ENCODE assay signal across 6 cellular contexts in the genomic region with DNA sequence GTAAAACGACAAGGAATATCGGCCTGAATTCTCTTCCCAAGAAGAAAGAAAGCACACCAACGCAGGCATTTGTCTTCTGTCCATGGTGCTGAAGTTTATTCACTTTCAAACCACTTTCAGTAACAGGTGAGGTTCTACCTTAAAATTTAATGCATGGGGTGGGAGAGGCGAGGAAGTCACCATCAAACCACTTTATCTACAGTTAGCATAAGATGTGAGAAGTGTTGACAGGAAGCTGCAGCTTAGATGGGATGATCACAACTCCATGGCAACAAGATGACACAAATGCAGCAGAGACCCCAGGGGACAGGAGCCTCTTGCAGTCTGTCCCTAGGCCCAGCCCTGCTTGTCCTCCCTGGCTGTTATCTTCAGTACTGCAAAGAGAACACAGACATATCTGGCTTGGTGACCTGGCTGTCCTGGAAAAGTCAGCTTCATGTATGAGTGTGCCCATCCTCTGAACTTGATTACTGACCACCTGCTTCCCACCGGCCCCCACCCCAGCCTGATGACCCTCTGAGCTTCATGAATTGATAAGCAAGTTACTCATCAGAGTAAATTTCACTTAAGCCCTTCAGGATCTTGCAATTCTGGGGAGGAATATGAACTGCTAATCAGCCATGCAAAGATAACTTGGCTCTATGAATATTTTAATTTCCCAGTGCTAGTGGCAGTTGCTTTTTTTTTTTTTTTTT.
DNase-seq lines count a peak whose midpoint lies in the region; ATAC-seq and TF ChIP-seq lines count a peak whose summit lies in the region.
"Had no signal": no experiment of that assay in that cellular context is flagged by ENCODE, and none has a peak within 500 bp of the region (broad histone marks: within the 10 kb centered on the region; RNA-seq: fewer than 3 reads in every experiment).

No MANE protein-coding gene starts in this region.

- H3K9me3 ChIP-seq in HEK293 (ENCODE audit: control insufficient read depth, insufficient read depth, low read depth, low read length) (no peaks in the 10 kb centered on the region), RWPE2 (ENCODE audit: severe bottlenecking) (no peaks in the 10 kb centered on the region)

- H3K4me1 ChIP-seq in HEK293 (ENCODE audit: control insufficient read depth, insufficient read depth, low read length) (no peaks in the 10 kb centered on the region), RWPE2 (ENCODE audit: insufficient read depth, poor library complexity, severe bottlenecking) (no peaks in the 10 kb centered on the region)

- ATAC-seq in RWPE2 (ENCODE audit: low read depth) = peak; percentile 39; the same call in 1 of the 3 replicates

- POLR2A ChIA-PET in HEK293 (lab: Yijun Ruan, JAX) = no interaction called here

- H3K27ac ChIP-seq in HEK293 (ENCODE audit: extremely low read depth, low read depth, low read length) (no peak overlapping the region), RWPE2 (ENCODE audit: poor library complexity, severe bottlenecking) (no peak overlapping the region)

- no peak for DNase-seq in RWPE2 (ENCODE audit: low spot score)
- DNase-seq in kidney tubule cell (ENCODE audit: low spot score) = peak; percentile 27
- no peak for DNase-seq in NCI-H128 (lab: John Stamatoyannopoulos, UW; ENCODE audit: unreplicated experiment)
- DNase-seq in NCI-H446 treated with DMSO at 0.1 percent for 48 hours (lab: John Stamatoyannopoulos, UW) = no peak
- DNase-seq: activated CD4-positive, alpha-beta T cell treated with anti-CD3 and anti-CD28 coated beads for 4 hours had no signal

- no peak overlapping the region for H3K4me3 ChIP-seq in HEK293 (ENCODE audit: low read depth, low read length)
- no peak overlapping the region for H3K4me3 ChIP-seq in RWPE2 (ENCODE audit: severe bottlenecking)

- CTCF ChIA-PET in HEK293 (lab: Yijun Ruan, JAX) = interaction anchor here (1.3 to 12.5 kb wide), 3 partner anchors 37 to 54 kb away, joined by 4 to 114 read pairs (median 6); no protein-coding TSS in a partner anchor

- no peaks in the 10 kb centered on the region for H3K27me3 ChIP-seq in RWPE2 (ENCODE audit: insufficient read depth, poor library complexity, severe bottlenecking)

- no peak for TF ChIP-seq CTCF in HEK293 (tag by site-specific recombination; IDR thresholded peaks at IDR 0.05)
- TF ChIP-seq CTCF in RWPE2 (IDR thresholded peaks at IDR 0.05; ENCODE audit: poor library complexity, severe bottlenecking) = no peak

- peaks cover 0 to 53% of the 10 kb centered on the region in 2 experiments; a peak in 1 of 3 replicates for H3K36me3 ChIP-seq in HEK293 (ENCODE audit: control insufficient read depth in 2 of 2, insufficient read depth in 1 of 2, low read length in 2 of 2)
- peaks cover 38% of the 10 kb centered on the region for H3K36me3 ChIP-seq in RWPE2 (ENCODE audit: low read depth)

TF ChIP-seq in HEK293, 187 proteins besides CTCF, POLR2A, EP300 and RAD21 (continues in another document):
- TF ChIP-seq, protein P1, sequence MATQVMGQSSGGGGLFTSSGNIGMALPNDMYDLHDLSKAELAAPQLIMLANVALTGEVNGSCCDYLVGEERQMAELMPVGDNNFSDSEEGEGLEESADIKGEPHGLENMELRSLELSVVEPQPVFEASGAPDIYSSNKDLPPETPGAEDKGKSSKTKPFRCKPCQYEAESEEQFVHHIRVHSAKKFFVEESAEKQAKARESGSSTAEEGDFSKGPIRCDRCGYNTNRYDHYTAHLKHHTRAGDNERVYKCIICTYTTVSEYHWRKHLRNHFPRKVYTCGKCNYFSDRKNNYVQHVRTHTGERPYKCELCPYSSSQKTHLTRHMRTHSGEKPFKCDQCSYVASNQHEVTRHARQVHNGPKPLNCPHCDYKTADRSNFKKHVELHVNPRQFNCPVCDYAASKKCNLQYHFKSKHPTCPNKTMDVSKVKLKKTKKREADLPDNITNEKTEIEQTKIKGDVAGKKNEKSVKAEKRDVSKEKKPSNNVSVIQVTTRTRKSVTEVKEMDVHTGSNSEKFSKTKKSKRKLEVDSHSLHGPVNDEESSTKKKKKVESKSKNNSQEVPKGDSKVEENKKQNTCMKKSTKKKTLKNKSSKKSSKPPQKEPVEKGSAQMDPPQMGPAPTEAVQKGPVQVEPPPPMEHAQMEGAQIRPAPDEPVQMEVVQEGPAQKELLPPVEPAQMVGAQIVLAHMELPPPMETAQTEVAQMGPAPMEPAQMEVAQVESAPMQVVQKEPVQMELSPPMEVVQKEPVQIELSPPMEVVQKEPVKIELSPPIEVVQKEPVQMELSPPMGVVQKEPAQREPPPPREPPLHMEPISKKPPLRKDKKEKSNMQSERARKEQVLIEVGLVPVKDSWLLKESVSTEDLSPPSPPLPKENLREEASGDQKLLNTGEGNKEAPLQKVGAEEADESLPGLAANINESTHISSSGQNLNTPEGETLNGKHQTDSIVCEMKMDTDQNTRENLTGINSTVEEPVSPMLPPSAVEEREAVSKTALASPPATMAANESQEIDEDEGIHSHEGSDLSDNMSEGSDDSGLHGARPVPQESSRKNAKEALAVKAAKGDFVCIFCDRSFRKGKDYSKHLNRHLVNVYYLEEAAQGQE (tag by site-specific recombination; IDR thresholded peaks at IDR 0.05) = peak; percentile 93
- no peak for TF ChIP-seq ZNF24 (tag by site-specific recombination; IDR thresholded peaks at IDR 0.05)
- no peak for TF ChIP-seq ZNF324 (tag by site-specific recombination; IDR thresholded peaks at IDR 0.05)
- TF ChIP-seq, protein P2, sequence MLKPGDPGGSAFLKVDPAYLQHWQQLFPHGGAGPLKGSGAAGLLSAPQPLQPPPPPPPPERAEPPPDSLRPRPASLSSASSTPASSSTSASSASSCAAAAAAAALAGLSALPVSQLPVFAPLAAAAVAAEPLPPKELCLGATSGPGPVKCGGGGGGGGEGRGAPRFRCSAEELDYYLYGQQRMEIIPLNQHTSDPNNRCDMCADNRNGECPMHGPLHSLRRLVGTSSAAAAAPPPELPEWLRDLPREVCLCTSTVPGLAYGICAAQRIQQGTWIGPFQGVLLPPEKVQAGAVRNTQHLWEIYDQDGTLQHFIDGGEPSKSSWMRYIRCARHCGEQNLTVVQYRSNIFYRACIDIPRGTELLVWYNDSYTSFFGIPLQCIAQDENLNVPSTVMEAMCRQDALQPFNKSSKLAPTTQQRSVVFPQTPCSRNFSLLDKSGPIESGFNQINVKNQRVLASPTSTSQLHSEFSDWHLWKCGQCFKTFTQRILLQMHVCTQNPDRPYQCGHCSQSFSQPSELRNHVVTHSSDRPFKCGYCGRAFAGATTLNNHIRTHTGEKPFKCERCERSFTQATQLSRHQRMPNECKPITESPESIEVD (tag by site-specific recombination; IDR thresholded peaks at IDR 0.05) = no peak
- TF ChIP-seq ZNF670 (tag by site-specific recombination; IDR thresholded peaks at IDR 0.05; ENCODE audit: low read depth) = no peak
- TF ChIP-seq ZNF2 (tag by site-specific recombination; IDR thresholded peaks at IDR 0.05) = no peak
- no peak for TF ChIP-seq ZNF155 (tag by site-specific recombination; IDR thresholded peaks at IDR 0.05)
- TF ChIP-seq ZNF292 (tag by site-specific recombination; IDR thresholded peaks at IDR 0.05; ENCODE audit: borderline replicate concordance, low read depth) = no peak
- peak; percentile 44; the same call in 1 of the 2 replicates for TF ChIP-seq PRDM1 (tag by site-specific recombination; IDR thresholded peaks at IDR 0.05)
- TF ChIP-seq ZFHX2 (tag by site-specific recombination; conservative IDR thresholded peaks at IDR 0.05) = no peak
- no peak for TF ChIP-seq ZNF76 (tag by site-specific recombination; IDR thresholded peaks at IDR 0.05; ENCODE audit: borderline replicate concordance, low read depth)
- peak; percentile 45; the same call in 1 of the 2 replicates for TF ChIP-seq SCRT2 (tag by site-specific recombination; IDR thresholded peaks at IDR 0.05)
- TF ChIP-seq YY2 (tag by site-specific recombination; IDR thresholded peaks at IDR 0.05) = no peak
- TF ChIP-seq, protein P3, sequence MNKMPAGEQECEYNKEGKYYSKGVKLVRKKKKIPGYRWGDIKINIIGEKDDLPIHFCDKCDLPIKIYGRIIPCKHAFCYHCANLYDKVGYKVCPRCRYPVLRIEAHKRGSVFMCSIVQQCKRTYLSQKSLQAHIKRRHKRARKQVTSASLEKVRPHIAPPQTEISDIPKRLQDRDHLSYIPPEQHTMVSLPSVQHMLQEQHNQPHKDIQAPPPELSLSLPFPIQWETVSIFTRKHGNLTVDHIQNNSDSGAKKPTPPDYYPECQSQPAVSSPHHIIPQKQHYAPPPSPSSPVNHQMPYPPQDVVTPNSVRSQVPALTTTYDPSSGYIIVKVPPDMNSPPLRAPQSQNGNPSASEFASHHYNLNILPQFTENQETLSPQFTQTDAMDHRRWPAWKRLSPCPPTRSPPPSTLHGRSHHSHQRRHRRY (tag by site-specific recombination; IDR thresholded peaks at IDR 0.05) = no peak
- TF ChIP-seq RBAK (tag by site-specific recombination; IDR thresholded peaks at IDR 0.05) = no peak
- TF ChIP-seq OVOL3 (tag by site-specific recombination; IDR thresholded peaks at IDR 0.05) = no peak
- TF ChIP-seq ZFP41 (tag by site-specific recombination; IDR thresholded peaks at IDR 0.05; ENCODE audit: borderline replicate concordance) = no peak
- no peak for TF ChIP-seq ZNF426 (tag by site-specific recombination; IDR thresholded peaks at IDR 0.05)
- TF ChIP-seq, protein P4, sequence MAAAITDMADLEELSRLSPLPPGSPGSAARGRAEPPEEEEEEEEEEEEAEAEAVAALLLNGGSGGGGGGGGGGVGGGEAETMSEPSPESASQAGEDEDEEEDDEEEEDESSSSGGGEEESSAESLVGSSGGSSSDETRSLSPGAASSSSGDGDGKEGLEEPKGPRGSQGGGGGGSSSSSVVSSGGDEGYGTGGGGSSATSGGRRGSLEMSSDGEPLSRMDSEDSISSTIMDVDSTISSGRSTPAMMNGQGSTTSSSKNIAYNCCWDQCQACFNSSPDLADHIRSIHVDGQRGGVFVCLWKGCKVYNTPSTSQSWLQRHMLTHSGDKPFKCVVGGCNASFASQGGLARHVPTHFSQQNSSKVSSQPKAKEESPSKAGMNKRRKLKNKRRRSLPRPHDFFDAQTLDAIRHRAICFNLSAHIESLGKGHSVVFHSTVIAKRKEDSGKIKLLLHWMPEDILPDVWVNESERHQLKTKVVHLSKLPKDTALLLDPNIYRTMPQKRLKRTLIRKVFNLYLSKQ (tag by site-specific recombination; IDR thresholded peaks at IDR 0.05; ENCODE audit: borderline replicate concordance) = no peak
- TF ChIP-seq GLIS2 (tag by site-specific recombination; IDR thresholded peaks at IDR 0.05) = no peak
- no peak for TF ChIP-seq ZNF530 (tag by site-specific recombination; IDR thresholded peaks at IDR 0.05; ENCODE audit: low read depth)
- TF ChIP-seq BCL11A (tag by site-specific recombination; IDR thresholded peaks at IDR 0.05; ENCODE audit: low read depth) = no peak
- TF ChIP-seq SETDB1 (IDR thresholded peaks at IDR 0.05; ENCODE audit: insufficient read length, low read length) = no peak
- no peak for TF ChIP-seq TCF7L2 (IDR thresholded peaks at IDR 0.05; ENCODE audit: borderline replicate concordance, low read depth, low read length)
